Comparison of ENCODE assay signal across 29 cellular contexts in the genomic region with DNA sequence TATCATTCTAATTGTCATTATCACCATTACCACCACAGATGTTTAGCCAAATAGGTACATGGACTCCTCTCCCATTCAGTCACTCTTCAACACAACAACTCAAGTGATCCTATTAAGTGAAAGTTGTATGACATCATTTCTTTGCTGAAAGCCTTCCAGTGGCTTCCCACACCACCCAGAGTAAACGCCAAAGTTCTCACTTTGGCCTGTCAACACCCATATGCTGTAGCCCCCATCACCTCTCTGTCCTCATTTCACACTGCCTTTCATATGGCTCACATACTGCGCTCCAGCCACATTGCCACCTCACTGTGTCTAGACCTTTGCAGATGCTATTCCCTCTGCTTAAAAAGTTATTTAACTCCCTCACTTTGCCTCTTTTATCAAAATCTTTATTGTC.
"Had no signal": no experiment of that assay in that cellular context is flagged by ENCODE, and none has a peak within 500 bp of the region (broad histone marks: within the 10 kb centered on the region; RNA-seq: fewer than 3 reads in every experiment).

No MANE protein-coding gene starts in this region.

- H3K27me3 ChIP-seq: neutrophil, pancreas, right atrium auricular region, spleen, suprapubic skin, testis, tibial artery, transverse colon, upper lobe of right lung, uterus had no signal

- H3K4me2 ChIP-seq: smooth muscle cell had no signal

- H3K27ac ChIP-seq: neutrophil, pancreas, prostate gland, right atrium auricular region, skin epidermis, spleen, suprapubic skin, testis, tibial artery, transverse colon, upper lobe of right lung, uterus had no signal

- ATAC-seq: naive thymus-derived CD8-positive, alpha-beta T cell; natural killer cell treated with Interleukin-12 subunit alpha and Interleukin-12 subunit beta and Interleukin-15 and Interleukin-18, amount 100 ng/mL, for 72 hours; pancreas; sciatic nerve; stimulated activated memory B cell treated with anti-CD40 and anti-IgM and Interleukin-4, amounts not matched to agents 10 μg/mL and 1 μg/mL and 100 μg/mL, for 72 hours; stimulated activated naive CD8-positive, alpha-beta T cell treated with anti-CD3 and anti-CD28 coated beads, Interleukin-15, amount 100 ng/mL, for 72 hours; stimulated activated naive CD8-positive, alpha-beta T cell treated with anti-CD3 and anti-CD28 coated beads, Interleukin-15, Interleukin-2, amounts not matched to agents 100 U/mL and 50 U/mL, for 24 hours; upper lobe of right lung had no signal

- H3K4me3 ChIP-seq: pancreas, prostate gland, right atrium auricular region, skin epidermis, smooth muscle cell, spleen, suprapubic skin, testis, tibial artery, transverse colon, upper lobe of right lung, uterus had no signal

- FAIRE-seq: pancreas had no signal

- H3K36me3 ChIP-seq: neutrophil, pancreas, prostate gland, right atrium auricular region, spleen, suprapubic skin, tibial artery, transverse colon, upper lobe of right lung, uterus had no signal

- H3K9me3 ChIP-seq: pancreas, prostate gland, right atrium auricular region, suprapubic skin, testis, tibial artery, transverse colon, upper lobe of right lung, uterus had no signal

- H3K4me1 ChIP-seq: pancreas, prostate gland, right atrium auricular region, spleen, suprapubic skin, testis, upper lobe of right lung, uterus had no signal

- DNase-seq: naive thymus-derived CD8-positive, alpha-beta T cell; nephron progenitor cell; nucleus accumbens; pancreas; retina; spleen; stimulated activated CD4-positive, alpha-beta T cell treated with anti-CD3 and anti-CD28 coated beads, Interleukin-12 subunit alpha, Interleukin-12 subunit beta, amount 100 ng/mL, for 4 hours; stimulated activated CD4-positive, alpha-beta T cell treated with anti-CD3 and anti-CD28 coated beads, Interleukin-1b, Interleukin-23, amount 100 ng/mL, for 48 hours; stimulated activated CD4-positive, alpha-beta T cell treated with anti-CD3 and anti-CD28 coated beads, Interleukin-4, amount 100 ng/mL, for 1 hour; stimulated activated CD4-positive, alpha-beta T cell treated with anti-CD3 and anti-CD28 coated beads, Interleukin-4, amount 100 ng/mL, for 4 hours; stimulated activated CD8-positive, alpha-beta memory T cell treated with anti-CD3 and anti-CD28 coated beads, Interleukin-4, amount 100 ng/mL, for 48 hours; stimulated activated naive CD4-positive, alpha-beta T cell; stimulated activated naive CD8-positive, alpha-beta T cell treated with anti-CD3 and anti-CD28 coated beads, Interleukin-15, amount 100 ng/mL, for 72 hours; stimulated activated naive CD8-positive, alpha-beta T cell treated with anti-CD3 and anti-CD28 coated beads, Interleukin-15, Interleukin-2, amounts not matched to agents 100 U/mL and 50 U/mL, for 24 hours; substantia nigra; testis; tibial artery; transverse colon; upper lobe of right lung; uterus had no signal
